In genomic region chr20:61799928-61800327, GRCh38 we compare ENCODE assay signal across 22 cellular contexts.
A peak's percentile ranks its signal among the peaks of the same experiment; 100 is the strongest.
DNase-seq lines count a peak whose midpoint lies in the region; ATAC-seq, FAIRE-seq and TF ChIP-seq lines count a peak whose summit lies in the region.
"Had no signal": no experiment of that assay in that cellular context is flagged by ENCODE, and none has a peak within 500 bp of the region (broad histone marks: within the 10 kb centered on the region; RNA-seq: fewer than 3 reads in every experiment).

No MANE protein-coding gene starts in this region.

- H3K27me3 Mint-ChIP-seq in stimulated activated memory B cell treated with anti-CD40 and anti-IgM and Interleukin-4, amounts not matched to agents 10 μg/mL and 1 μg/mL and 100 μg/mL, for 72 hours = peaks cover 17% of the 10 kb centered on the region
- peaks cover 11% of the 10 kb centered on the region for H3K27me3 Mint-ChIP-seq in progenitor cell of endocrine pancreas

- H3K9ac ChIP-seq in Karpas-422 (ENCODE audit: low read length) (0 out of 2 replicates have a peak overlapping the region, but pooled peaks have one; percentile 28), kidney (ENCODE audit: low read length in 2 of 2) (no peak overlapping the region)
- H3K9ac ChIP-seq: GM23248 had no signal

- H3K36me3 ChIP-seq in Karpas-422 (ENCODE audit: insufficient read depth, low read length) = no peaks in the 10 kb centered on the region
- no peaks in the 10 kb centered on the region for H3K36me3 ChIP-seq in kidney (ENCODE audit: control insufficient read depth in 1 of 2, insufficient read depth in 2 of 2, low read length in 2 of 2)
- no peaks in the 10 kb centered on the region for H3K36me3 ChIP-seq in osteoblast (ENCODE audit: insufficient read depth, low read length)
- no peaks in the 10 kb centered on the region for H3K36me3 ChIP-seq in body of pancreas (replicated peaks in 1 of 2; ENCODE audit: insufficient read depth in 1 of 2, low read depth in 2 of 2)
- H3K36me3 ChIP-seq: HAP-1 had no signal

- ATAC-seq in Right ventricle myocardium superior (ENCODE audit: poor library complexity) (no peak), left cardiac atrium (no peak), body of pancreas (no peak)
- no peak for ATAC-seq in stimulated activated memory B cell treated with anti-CD40 and anti-IgM and Interleukin-4, amounts not matched to agents 10 μg/mL and 1 μg/mL and 100 μg/mL, for 72 hours
- ATAC-seq: A549, GM12878, HepG2 had no signal

- 66 to 77% methylated on average over 13 to 21 of the region's 21 CpGs for WGBS in body of pancreas, 2 donors

- no peaks in the 10 kb centered on the region for H3K9me2 ChIP-seq in Karpas-422 (replicated peaks; ENCODE audit: insufficient read depth, low read length)

- H3K4me1 Mint-ChIP-seq in stimulated activated memory B cell treated with anti-CD40 and anti-IgM and Interleukin-4, amounts not matched to agents 10 μg/mL and 1 μg/mL and 100 μg/mL, for 72 hours = no peaks in the 10 kb centered on the region
- H3K4me1 Mint-ChIP-seq in progenitor cell of endocrine pancreas (ENCODE audit: low read depth) = no peaks in the 10 kb centered on the region

- intact Hi-C loops in Right ventricle myocardium superior (cut with DNase I) (no loop called here), left cardiac atrium (cut with DNase I) (no loop called here), kidney (cut with DNase I) (no loop called here), body of pancreas (cut with DNase I) (no loop called here)

- H3K79me2 ChIP-seq in Karpas-422 (ENCODE audit: low read length) (no peaks in the 10 kb centered on the region), osteoblast (ENCODE audit: insufficient read depth, low read length) (no peaks in the 10 kb centered on the region)

- no peak for FAIRE-seq in kidney (lab: Jason Lieb, UNC)
- FAIRE-seq: A549, GM12878, HepG2 had no signal

- no peak overlapping the region for H3K4me3 Mint-ChIP-seq in stimulated activated memory B cell treated with anti-CD40 and anti-IgM and Interleukin-4, amounts not matched to agents 10 μg/mL and 1 μg/mL and 100 μg/mL, for 72 hours
- H3K4me3 Mint-ChIP-seq in progenitor cell of endocrine pancreas (ENCODE audit: low read depth) = no peak overlapping the region
- H3K4me3 Mint-ChIP-seq: CD4-positive, CD25-positive, alpha-beta regulatory T cell; CD8-positive, alpha-beta memory T cell had no signal

- H3K4me3 ChIP-seq in Karpas-422 (ENCODE audit: low read length) = peak overlapping the region; percentile 32; the same call in 1 of the 2 replicates
- H3K4me3 ChIP-seq in kidney (ENCODE audit: low read length in 2 of 2) = no peak overlapping the region
- no peak overlapping the region for H3K4me3 ChIP-seq in osteoblast (ENCODE audit: insufficient read depth, low read length)
- no peak overlapping the region for H3K4me3 ChIP-seq in body of pancreas
- H3K4me3 ChIP-seq: A549, GM12878, GM23248, HAP-1 had no signal

- no peak overlapping the region for H3K27ac Mint-ChIP-seq in stimulated activated memory B cell treated with anti-CD40 and anti-IgM and Interleukin-4, amounts not matched to agents 10 μg/mL and 1 μg/mL and 100 μg/mL, for 72 hours
- H3K27ac Mint-ChIP-seq in progenitor cell of endocrine pancreas = no peak overlapping the region
- H3K27ac Mint-ChIP-seq: CD4-positive, CD25-positive, alpha-beta regulatory T cell; CD8-positive, alpha-beta memory T cell had no signal

- no peak for TF ChIP-seq CTCF in kidney (IDR thresholded peaks at IDR 0.05; ENCODE audit: borderline replicate concordance, extremely low read depth, insufficient read depth)
- no peak for TF ChIP-seq CTCF in osteoblast (IDR thresholded peaks at IDR 0.05; ENCODE audit: extremely low read depth, low read depth, low read length)
- TF ChIP-seq CTCF in body of pancreas (IDR thresholded peaks at IDR 0.05) = no peak
- TF ChIP-seq CTCF in progenitor cell of endocrine pancreas (IDR thresholded peaks at IDR 0.05; ENCODE audit: unreplicated experiment) = no peak

- H4K20me1 ChIP-seq in Karpas-422 (ENCODE audit: insufficient read depth, low read depth, low read length) (peaks cover 62% of the 10 kb centered on the region; the same call in 1 of the 2 replicates), osteoblast (ENCODE audit: insufficient read depth, low read length) (no peaks in the 10 kb centered on the region)

- H3K36me3 Mint-ChIP-seq in stimulated activated memory B cell treated with anti-CD40 and anti-IgM and Interleukin-4, amounts not matched to agents 10 μg/mL and 1 μg/mL and 100 μg/mL, for 72 hours = no peaks in the 10 kb centered on the region
- H3K36me3 Mint-ChIP-seq in progenitor cell of endocrine pancreas (ENCODE audit: insufficient read depth) = no peaks in the 10 kb centered on the region
- H3K36me3 Mint-ChIP-seq: CD4-positive, CD25-positive, alpha-beta regulatory T cell; CD8-positive, alpha-beta memory T cell had no signal

- H3K9me3 ChIP-seq in Karpas-422 (ENCODE audit: low read length) = no peaks in the 10 kb centered on the region
- H3K9me3 ChIP-seq in kidney (ENCODE audit: control insufficient read depth in 1 of 2, low read length in 2 of 2) = no peaks in the 10 kb centered on the region
- no peaks in the 10 kb centered on the region for H3K9me3 ChIP-seq in osteoblast (ENCODE audit: low read depth, low read length)
- no peaks in the 10 kb centered on the region for H3K9me3 ChIP-seq in body of pancreas
- H3K9me3 ChIP-seq: A549, HAP-1 had no signal

- H2AFZ ChIP-seq in Karpas-422 (ENCODE audit: low read length) (no peak overlapping the region), osteoblast (ENCODE audit: low read length) (no peak overlapping the region)
- H2AFZ ChIP-seq: GM23248 had no signal

- no peaks in the 10 kb centered on the region for H3K27me3 ChIP-seq in Karpas-422 (ENCODE audit: low read length)
- H3K27me3 ChIP-seq in osteoblast (ENCODE audit: insufficient read depth, low read length) = peaks cover 10% of the 10 kb centered on the region
- no peaks in the 10 kb centered on the region for H3K27me3 ChIP-seq in body of pancreas

- H3K4me2 ChIP-seq in Karpas-422 (ENCODE audit: low read depth, low read length, poor library complexity, severe bottlenecking) (peak overlapping the region; percentile 70), osteoblast (ENCODE audit: insufficient read depth, low read length) (no peak overlapping the region)
- H3K4me2 ChIP-seq: A549 had no signal

- H3K4me1 ChIP-seq in Karpas-422 (ENCODE audit: low read length) = peaks cover 27% of the 10 kb centered on the region
- H3K4me1 ChIP-seq in kidney (ENCODE audit: control insufficient read depth in 1 of 2, insufficient read depth in 1 of 2, low read depth in 1 of 2, low read length in 2 of 2) = no peaks in the 10 kb centered on the region
- no peaks in the 10 kb centered on the region for H3K4me1 ChIP-seq in osteoblast (ENCODE audit: insufficient read depth, low read length)
- peaks cover 8% of the 10 kb centered on the region for H3K4me1 ChIP-seq in body of pancreas
- H3K4me1 ChIP-seq: A549, HAP-1 had no signal

- no peak for TF ChIP-seq POLR2A in body of pancreas (IDR thresholded peaks at IDR 0.05)

- DNase-seq in Right ventricle myocardium superior (peak; percentile 36), left cardiac atrium (no peak), Karpas-422 (peak; percentile 85), kidney (peak; percentile 46), osteoblast (ENCODE audit: insufficient read length, low spot score, missing footprints) (peak; percentile 52), body of pancreas (no peak), progenitor cell of endocrine pancreas (ENCODE audit: low spot score, unreplicated experiment) (no peak)
- DNase-seq: AML-193; CD4-positive, CD25-positive, alpha-beta regulatory T cell; CD8-positive, alpha-beta memory T cell; COR-L47; DMS 273 treated with DMSO at 0.1 percent for 48 hours; DMS53; DND-41; EL; GM23248 had no signal

- H3K27ac ChIP-seq in Karpas-422 (ENCODE audit: low read length) (no peak overlapping the region; the same call in 1 of the 2 replicates), kidney (ENCODE audit: low read depth in 2 of 2, low read length in 2 of 2) (no peak overlapping the region), osteoblast (ENCODE audit: low read depth, low read length) (no peak overlapping the region), body of pancreas (no peak overlapping the region)
- H3K27ac ChIP-seq: 22Rv1, A549, GM23248 had no signal

- peaks cover 1% of the 10 kb centered on the region for H3K9me3 Mint-ChIP-seq in stimulated activated memory B cell treated with anti-CD40 and anti-IgM and Interleukin-4, amounts not matched to agents 10 μg/mL and 1 μg/mL and 100 μg/mL, for 72 hours
- H3K9me3 Mint-ChIP-seq in progenitor cell of endocrine pancreas (ENCODE audit: low read depth) = no peaks in the 10 kb centered on the region

Comparison
In these comparisons a context has a peak if more than half of its experiments do, and no peak if none do; other contexts are left out.
1. DNase-seq: peak in Right ventricle myocardium superior (single experiment), Karpas-422 (single experiment), kidney (single experiment) and osteoblast (single experiment); none in left cardiac atrium (single experiment), body of pancreas (0 of 4) and progenitor cell of endocrine pancreas (single experiment).